Comparison of ENCODE assay signal across 10 cellular contexts in the genomic region with DNA sequence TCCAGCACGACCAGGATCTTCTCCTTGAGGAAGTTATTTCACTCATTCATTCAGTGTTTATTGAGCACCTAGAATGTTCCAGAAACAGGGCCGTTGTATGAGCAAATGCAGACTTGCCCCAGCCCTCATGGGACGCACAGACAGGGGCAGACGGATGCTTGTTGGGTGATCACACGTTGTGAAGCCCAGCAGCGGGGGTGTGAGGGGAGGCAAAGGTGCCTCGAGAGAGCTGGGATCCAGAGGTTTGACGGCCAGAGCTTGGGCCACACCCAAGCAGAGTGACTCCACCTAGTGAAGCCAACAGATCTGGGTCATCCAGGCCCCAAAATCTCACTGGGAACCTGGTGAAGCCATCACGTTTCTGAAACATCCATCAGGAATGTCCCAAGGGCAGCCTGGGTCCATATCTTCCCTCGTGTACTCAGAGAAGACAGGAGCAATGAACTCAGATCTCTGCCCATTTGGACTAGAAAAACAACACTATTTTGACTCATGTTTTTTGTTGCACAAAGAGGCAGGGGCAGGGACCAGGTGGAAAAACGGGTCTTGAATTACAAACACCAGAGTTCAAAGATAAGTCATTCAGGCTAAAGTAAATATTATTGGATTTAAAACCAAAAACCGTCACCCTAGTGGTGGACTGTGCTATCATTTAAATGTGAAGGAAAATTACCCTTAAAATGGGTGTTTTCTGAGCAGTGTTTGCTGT. TPM values are rescaled to one million over a fixed set of nuclear protein-coding genes. Genes with fewer than 3 reads are reported as not detected.
DNase-seq lines count a peak whose midpoint lies in the region; ATAC-seq and TF ChIP-seq lines count a peak whose summit lies in the region.
"Had no signal": no experiment of that assay in that cellular context is flagged by ENCODE, and none has a peak within 500 bp of the region (broad histone marks: within the 10 kb centered on the region; RNA-seq: fewer than 3 reads in every experiment).

No MANE protein-coding gene starts in this region.

- H4K20me1 ChIP-seq in DOHH2 (ENCODE audit: control insufficient read depth, insufficient read depth, low read depth, low read length) = peaks cover 3% of the 10 kb centered on the region; the same call in 1 of the 2 replicates
- no peaks in the 10 kb centered on the region for H4K20me1 ChIP-seq in PC-3 (ENCODE audit: low read length)

- POLR2A ChIA-PET in PC-3 (lab: Charles Lee; ENCODE audit: unreplicated experiment) = interaction anchor here (0.5 kb wide), 1 partner anchor 153 kb away, joined by 3 read pairs; a partner anchor contains a TSS

- H3K4me1 ChIP-seq in DOHH2 (ENCODE audit: control insufficient read depth, low read length) (0 out of 2 replicates have a peak, but pooled peaks cover 2% of the 10 kb centered on the region), PC-3 (ENCODE audit: insufficient read depth, low read length) (peaks cover 31% of the 10 kb centered on the region), esophagus muscularis mucosa (peaks cover 65 to 80% (median 75%) of the 10 kb centered on the region in 4 donors)

- peak; percentile 42 for TF ChIP-seq CTCF in DOHH2 (IDR thresholded peaks at IDR 0.05; ENCODE audit: low read depth, low read length, poor library complexity, severe bottlenecking)
- TF ChIP-seq CTCF in PC-3 (conservative IDR thresholded peaks at IDR 0.05; ENCODE audit: low read depth, low read length) = peak; percentile 50; the same call in 1 of the 2 replicates
- TF ChIP-seq CTCF in esophagus muscularis mucosa (IDR thresholded peaks at IDR 0.05) = peak in 2 of 3 experiments; percentile 8 to 14

- H3K9ac ChIP-seq in PC-3 (ENCODE audit: low read length) = no peak overlapping the region

- H3K4me3 ChIP-seq in DOHH2 (ENCODE audit: low read length) = no peak overlapping the region
- H3K4me3 ChIP-seq in PC-3 (ENCODE audit: low read length) = peak overlapping the region; percentile 27; the same call in 1 of the 2 replicates
- no peak overlapping the region for H3K4me3 ChIP-seq in esophagus muscularis mucosa

- CTCF ChIA-PET in PC-3 (lab: Charles Lee) = interaction anchor here (0.8 to 2.0 kb wide), 3 partner anchors 57 to 70 kb away, joined by 3 to 9 read pairs (median 3); no protein-coding TSS in a partner anchor

- H3F3A ChIP-seq in DOHH2 (ENCODE audit: control insufficient read depth, insufficient read depth) (peaks cover 6% of the 10 kb centered on the region; the same call in 1 of the 2 replicates), PC-3 (ENCODE audit: low read length, unreplicated experiment) (no peaks in the 10 kb centered on the region)

- H3K36me3 ChIP-seq in DOHH2 (ENCODE audit: control insufficient read depth, low read length) (peaks cover 28% of the 10 kb centered on the region), PC-3 (ENCODE audit: low read depth, low read length) (peaks cover 7% of the 10 kb centered on the region), esophagus muscularis mucosa (peaks cover 0 to 27% (median 19%) of the 10 kb centered on the region in 4 donors)

- H3K79me2 ChIP-seq in DOHH2 (ENCODE audit: control insufficient read depth, low read length) (peaks cover 57% of the 10 kb centered on the region), PC-3 (ENCODE audit: low read length) (peaks cover 60% of the 10 kb centered on the region)

- no TSS peak for BruUV-seq in PC-3 (replicated peaks; lab: Mats Ljungman, UMichigan)

- H3K27ac ChIP-seq in DOHH2 (ENCODE audit: low read depth, low read length) = no peak overlapping the region
- peak overlapping the region; percentile 65 for H3K27ac ChIP-seq in PC-3 (ENCODE audit: low read length)
- H3K27ac ChIP-seq in esophagus muscularis mucosa (replicated peaks in 1 of 4) = peak overlapping the region; percentile 72 to 86 (median 85)

- in situ Hi-C loops in KBM-7 (cut with MboI; ENCODE audit: low pct_unique_long_range_greater_than_20kb, low sequenced_read_pairs) = loop anchor here (10.0 kb wide), 1 partner anchor 149 kb away; a partner anchor contains a TSS

- no peak for TF ChIP-seq EP300 in esophagus muscularis mucosa (IDR thresholded peaks at IDR 0.05)

- H3K4me2 ChIP-seq in DOHH2 (ENCODE audit: low read length) = no peak overlapping the region
- peak overlapping the region; percentile 69 for H3K4me2 ChIP-seq in PC-3 (ENCODE audit: low read length)

- no peak for TF ChIP-seq POLR2A in esophagus muscularis mucosa (IDR thresholded peaks at IDR 0.05; ENCODE audit: low read depth)

- no peak overlapping the region for H2AFZ ChIP-seq in PC-3 (ENCODE audit: low read length)

- H3K9me2 ChIP-seq in DOHH2 (replicated peaks; ENCODE audit: control insufficient read depth, low read length) (no peaks in the 10 kb centered on the region), PC-3 (replicated peaks; ENCODE audit: low read length) (no peaks in the 10 kb centered on the region)

- no peaks in the 10 kb centered on the region for H3K9me3 ChIP-seq in DOHH2 (ENCODE audit: control insufficient read depth, insufficient read depth, low read length)
- no peaks in the 10 kb centered on the region for H3K9me3 ChIP-seq in PC-3 (ENCODE audit: low read length)
- no peaks in the 10 kb centered on the region for H3K9me3 ChIP-seq in esophagus muscularis mucosa

- 42% methylated on average over 6 of the region's 12 CpGs for WGBS in esophagus muscularis mucosa

- intact Hi-C loops in PC-3 (cut with micrococcal nuclease) (loop anchor here (2.0 kb wide), 1 partner anchor 51 kb away; no protein-coding TSS in a partner anchor), esophagus muscularis mucosa (cut with DNase I) (loop anchor here (10.0 kb wide), 2 partner anchors 229 to 629 kb away; no protein-coding TSS in a partner anchor)

- peak; percentile 84 for DNase-seq in PC-3
- no peak for DNase-seq in esophagus muscularis mucosa (ENCODE audit: extremely low spot score)
- DNase-seq in renal cortical epithelial cell (ENCODE audit: low read depth) = peak; percentile 46
- no peak for DNase-seq in KBM-7
- DNase-seq in NCI-H510A (lab: John Stamatoyannopoulos, UW) = no peak
- DNase-seq: amniotic stem cell, occipital lobe had no signal

- ATAC-seq in PC-3 = peak; percentile 68
- no peak for ATAC-seq in GM19328 (IDR thresholded peaks at IDR 0.05; ENCODE audit: unreplicated experiment)
- ATAC-seq in GM21528 (IDR thresholded peaks at IDR 0.05; ENCODE audit: low FRiP score, unreplicated experiment) = no peak

- H3K27me3 ChIP-seq in DOHH2 (ENCODE audit: control insufficient read depth, low read length) = no peaks in the 10 kb centered on the region
- no peaks in the 10 kb centered on the region for H3K27me3 ChIP-seq in PC-3 (ENCODE audit: low read length)
- H3K27me3 ChIP-seq in esophagus muscularis mucosa = no peaks in the 10 kb centered on the region

RNA-seq across cellular contexts. Expression of a gene that starts 54.9 kb away (rescaled TPM):
- total RNA-seq in PC-3 (2014; rRNA removed) (0.35 and 0.51 TPM in 2 replicates), esophagus muscularis mucosa (under 1 TPM; 0.42 to 0.99 (median 0.61) TPM), renal cortical epithelial cell (0.30 and 0.35 TPM in 2 replicates)

Comparison
In these comparisons a context has a peak if more than half of its experiments do, and no peak if none do; other contexts are left out.
1. DNase-seq: peak in PC-3 (single experiment) and renal cortical epithelial cell (single experiment); none in esophagus muscularis mucosa (single experiment), KBM-7 (single experiment) and NCI-H510A (single experiment).
2. Peak in every context shown above with its lines, with median percentiles within 50 percentile points of each other: CTCF ChIP-seq.